Comparison of ENCODE assay signal across 10 cellular contexts in the genomic region with DNA sequence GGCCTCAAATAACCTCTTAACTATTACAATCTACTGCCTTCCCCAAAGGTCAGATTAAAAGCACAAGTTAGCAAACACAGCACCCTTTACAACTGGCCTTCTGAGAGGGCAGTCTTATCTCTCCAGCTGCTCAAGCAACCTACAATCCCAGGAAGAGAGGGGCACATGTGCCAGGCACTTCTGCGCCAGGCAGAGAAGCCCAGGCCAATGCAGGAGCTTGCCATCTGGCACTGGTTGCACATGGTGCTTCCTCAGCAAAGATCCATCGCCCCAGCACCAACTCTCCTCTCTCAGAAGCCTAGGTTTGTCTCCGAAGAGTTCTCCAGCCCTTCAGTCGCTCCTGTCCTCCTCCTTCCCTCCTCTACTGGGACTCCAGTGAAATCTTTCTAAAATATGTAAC. TPM values are rescaled to one million over a fixed set of nuclear protein-coding genes. Genes with fewer than 3 reads are reported as not detected.
DNase-seq lines count a peak whose midpoint lies in the region; ATAC-seq, FAIRE-seq and TF ChIP-seq lines count a peak whose summit lies in the region.
"Had no signal": no experiment of that assay in that cellular context is flagged by ENCODE, and none has a peak within 500 bp of the region (broad histone marks: within the 10 kb centered on the region; RNA-seq: fewer than 3 reads in every experiment).

No MANE protein-coding gene starts in this region.

- H3K36me3 Mint-ChIP-seq in naive thymus-derived CD4-positive, alpha-beta T cell: peaks cover 0 to 10% (median 4%) of the 10 kb centered on the region in 5 donors
- peaks cover 9% of the 10 kb centered on the region for H3K36me3 Mint-ChIP-seq in activated CD8-positive, alpha-beta memory T cell treated with anti-CD3 and anti-CD28 coated beads, Interleukin-2, amount 10 ng/mL, durations not matched to agents 7 days and 5 days

- H3K9me3 Mint-ChIP-seq in stimulated activated naive CD8-positive, alpha-beta T cell treated with anti-CD3 and anti-CD28 coated beads, Interleukin-15, amount 100 ng/mL, for 72 hours: no peaks in the 10 kb centered on the region
- H3K9me3 Mint-ChIP-seq in naive thymus-derived CD4-positive, alpha-beta T cell: peaks cover 0 to 2% (median 0%) of the 10 kb centered on the region in 11 donors
- H3K9me3 Mint-ChIP-seq in activated CD8-positive, alpha-beta memory T cell treated with anti-CD3 and anti-CD28 coated beads, Interleukin-2, amount 10 ng/mL, durations not matched to agents 7 days and 5 days (ENCODE audit: low read depth): no peaks in the 10 kb centered on the region

- CTCF ChIA-PET in GM12878 (lab: Yijun Ruan, JAX): interaction anchor here (2.6 to 2.8 kb wide), 2 partner anchors 15 kb away, joined by 16 to 31 read pairs; no protein-coding TSS in a partner anchor
- CTCF ChIA-PET in naive thymus-derived CD4-positive, alpha-beta T cell (lab: Charles Lee): interaction anchor here (5.0 to 5.6 kb wide), 2 partner anchors 15 to 40 kb away, joined by 38 to 48 read pairs; no protein-coding TSS in a partner anchor
- CTCF ChIA-PET in A673 (lab: Charles Lee): no interaction called here
- CTCF ChIA-PET in activated CD8-positive, alpha-beta memory T cell treated with anti-CD3 and anti-CD28 coated beads, Interleukin-2, amount 10 ng/mL, durations not matched to agents 7 days and 5 days (lab: Charles Lee): interaction anchor here (1.0 kb wide), 1 partner anchor 15 kb away, joined by 3 read pairs; no protein-coding TSS in a partner anchor

- H3K27me3 ChIP-seq in GM12878 (replicated peaks in 1 of 2; ENCODE audit: control insufficient read depth in 2 of 2, insufficient read depth in 2 of 2, low read length in 1 of 2): no peaks in the 10 kb centered on the region
- H3K27me3 ChIP-seq in naive thymus-derived CD4-positive, alpha-beta T cell (ENCODE audit: control insufficient read depth in 2 of 2, insufficient read depth in 2 of 2, low read length in 2 of 2): no peaks in the 10 kb centered on the region
- H3K27me3 ChIP-seq in A673 (replicated peaks; ENCODE audit: insufficient read depth, low read depth, low read length, poor library complexity): no peaks in the 10 kb centered on the region

- peak overlapping the region; percentile 11; the same call in 1 of the 2 replicates for H3K4me3 ChIP-seq in GM12878
- H3K4me3 ChIP-seq in naive thymus-derived CD4-positive, alpha-beta T cell (ENCODE audit: low read length): no peak overlapping the region
- no peak overlapping the region for H3K4me3 ChIP-seq in A673 (ENCODE audit: low read depth, low read length, poor library complexity, severe bottlenecking)

- POLR2A ChIA-PET in GM12878 (lab: Charles Lee) (interaction anchor here (1.0 to 4.4 kb wide), 3 partner anchors 8 to 45 kb away, joined by 3 to 44 read pairs (median 4); partner anchors contain the start of gene LSM10), A673 (lab: Charles Lee; ENCODE audit: low non-redundant PET) (no interaction called here)
- POLR2A ChIA-PET in naive thymus-derived CD4-positive, alpha-beta T cell (lab: Charles Lee): interaction anchor here (4.0 kb wide), 1 partner anchor 15 kb away, joined by 32 read pairs; the partner anchor contains the start of gene LSM10

- SMC1A ChIA-PET in GM12878 (lab: Charles Lee; ENCODE audit: uncharacterized antibody, unreplicated experiment): interaction anchor here (1.0 to 2.3 kb wide), 5 partner anchors 13 to 234 kb away, joined by 3 to 14 read pairs (median 4); partner anchors contain the start of genes LSM10 and TRAPPC3

- H2AFZ ChIP-seq in GM12878 (ENCODE audit: control insufficient read depth, low read depth, low read length): no peak overlapping the region

- no peak for TF ChIP-seq POLR2A in GM12878 (IDR thresholded peaks at IDR 0.05; ENCODE audit: low read depth, low read length)

- H3K4me1 ChIP-seq in GM12878 (ENCODE audit: control insufficient read depth, insufficient read depth, low read length) (peaks cover 20% of the 10 kb centered on the region), A673 (ENCODE audit: insufficient read depth, low read length, poor library complexity, severe bottlenecking) (peaks cover 44% of the 10 kb centered on the region)
- H3K4me1 ChIP-seq in naive thymus-derived CD4-positive, alpha-beta T cell (ENCODE audit: control insufficient read depth in 2 of 2, insufficient read depth in 2 of 2, low read length in 2 of 2): peaks cover 26 to 37% of the 10 kb centered on the region in 2 donors

- FAIRE-seq in GM12878 (lab: Jason Lieb, UNC): no peak
- FAIRE-seq in urothelium cell line (lab: Jason Lieb, UNC): no peak

- H3K36me3 ChIP-seq in GM12878 (ENCODE audit: control insufficient read depth in 2 of 2, insufficient read depth in 2 of 2, low read length in 1 of 2) (0 out of 4 replicates have a peak, but pooled peaks cover 0 to 7% of the 10 kb centered on the region in 2 experiments), A673 (ENCODE audit: insufficient read depth, low read length, poor library complexity, severe bottlenecking) (no peaks in the 10 kb centered on the region)
- peaks cover 0 to 7% (median 0%) of the 10 kb centered on the region in 3 experiments for H3K36me3 ChIP-seq in naive thymus-derived CD4-positive, alpha-beta T cell (ENCODE audit: control insufficient read depth in 2 of 3, insufficient read depth in 3 of 3, low read length in 3 of 3)

- H3K27ac ChIP-seq in GM12878 (ENCODE audit: control insufficient read depth, insufficient read depth) (no peak overlapping the region), A673 (ENCODE audit: low read depth, low read length, poor library complexity, severe bottlenecking) (no peak overlapping the region)
- no peak overlapping the region for H3K27ac ChIP-seq in naive thymus-derived CD4-positive, alpha-beta T cell (ENCODE audit: low read depth, low read length)

- peaks cover 80% of the 10 kb centered on the region for H3K4me1 Mint-ChIP-seq in stimulated activated naive CD8-positive, alpha-beta T cell treated with anti-CD3 and anti-CD28 coated beads, Interleukin-15, amount 100 ng/mL, for 72 hours
- H3K4me1 Mint-ChIP-seq in naive thymus-derived CD4-positive, alpha-beta T cell: peaks cover 62 to 84% (median 78%) of the 10 kb centered on the region in 7 donors
- H3K4me1 Mint-ChIP-seq in activated CD8-positive, alpha-beta memory T cell treated with anti-CD3 and anti-CD28 coated beads, Interleukin-2, amount 10 ng/mL, durations not matched to agents 7 days and 5 days: peaks cover 61% of the 10 kb centered on the region

- intact Hi-C loops in GM12878 (cut with micrococcal nuclease; ENCODE audit: unreplicated experiment): loop anchor here (10.0 kb wide), 2 partner anchors 158 to 228 kb away; partner anchors contain the start of genes MAP7D1 and THRAP3
- intact Hi-C loops in naive thymus-derived CD4-positive, alpha-beta T cell (cut with micrococcal nuclease): loop anchor here in 1 of 2 donors (2.0 kb wide), 1 partner anchor 14 kb away; the partner anchor contains the start of gene LSM10
- intact Hi-C loops in A673 (cut with micrococcal nuclease; ENCODE audit: unreplicated experiment): no loop called here

- H3K27me3 Mint-ChIP-seq in stimulated activated naive CD8-positive, alpha-beta T cell treated with anti-CD3 and anti-CD28 coated beads, Interleukin-15, amount 100 ng/mL, for 72 hours: no peaks in the 10 kb centered on the region
- no peaks in the 10 kb centered on the region for H3K27me3 Mint-ChIP-seq in naive thymus-derived CD4-positive, alpha-beta T cell
- no peaks in the 10 kb centered on the region for H3K27me3 Mint-ChIP-seq in activated CD8-positive, alpha-beta memory T cell treated with anti-CD3 and anti-CD28 coated beads, Interleukin-2, amount 10 ng/mL, durations not matched to agents 7 days and 5 days

- H3K4me2 ChIP-seq in GM12878 (ENCODE audit: control insufficient read depth, insufficient read depth): no peak overlapping the region; the same call in 1 of the 2 replicates

- peak overlapping the region; percentile 13 to 61 for H3K27ac Mint-ChIP-seq in stimulated activated naive CD8-positive, alpha-beta T cell treated with anti-CD3 and anti-CD28 coated beads, Interleukin-15, amount 100 ng/mL, for 72 hours
- peak overlapping the region in 8 of 9 donors; percentile 44 to 87 (median 70) for H3K27ac Mint-ChIP-seq in naive thymus-derived CD4-positive, alpha-beta T cell
- no peak overlapping the region for H3K27ac Mint-ChIP-seq in activated CD8-positive, alpha-beta memory T cell treated with anti-CD3 and anti-CD28 coated beads, Interleukin-2, amount 10 ng/mL, durations not matched to agents 7 days and 5 days

- no peak for DNase-seq in stimulated activated naive CD8-positive, alpha-beta T cell treated with anti-CD3 and anti-CD28 coated beads, Interleukin-15, amount 100 ng/mL, for 72 hours
- DNase-seq in stimulated activated naive CD8-positive, alpha-beta T cell treated with anti-CD3 and anti-CD28 coated beads, Interleukin-15, Interleukin-2, amounts not matched to agents 100 U/mL and 50 U/mL, for 24 hours: no peak
- DNase-seq in GM12878 (ENCODE audit: low read depth, low spot score): no peak
- DNase-seq in naive thymus-derived CD4-positive, alpha-beta T cell: no peak
- no peak for DNase-seq in A673 (ENCODE audit: low spot score)
- no peak for DNase-seq in activated CD8-positive, alpha-beta memory T cell treated with anti-CD3 and anti-CD28 coated beads, Interleukin-2, amount 10 ng/mL, durations not matched to agents 7 days and 5 days
- no peak for DNase-seq in urothelium cell line (ENCODE audit: low spot score)
- DNase-seq: foreskin melanocyte, T-helper 1 cell had no signal

- BruUV-seq in GM12878 (replicated peaks; lab: Mats Ljungman, UMichigan) (no TSS peak), A673 (replicated peaks; lab: Mats Ljungman, UMichigan) (no TSS peak)

- RAD21 ChIA-PET in GM12878 (lab: Charles Lee; ENCODE audit: unreplicated experiment): interaction anchor here (1.4 to 1.5 kb wide), 2 partner anchors 14 to 41 kb away, joined by 3 to 7 read pairs; no protein-coding TSS in a partner anchor

- TF ChIP-seq CTCF in GM12878 (IDR thresholded peaks at IDR 0.05 in 2 of 3, conservative IDR thresholded peaks at IDR 0.05 in 1 of 3; ENCODE audit: control insufficient read depth in 2 of 3, extremely low read depth in 1 of 3, insufficient read depth in 1 of 3, low read depth in 3 of 3, low read length in 3 of 3): no peak
- TF ChIP-seq CTCF in A673 (conservative IDR thresholded peaks at IDR 0.05; ENCODE audit: low read depth, low read length): no peak

- in situ Hi-C loops in GM12878 (cut with MboI): no loop called here

- peaks cover 56% of the 10 kb centered on the region for H3K79me2 ChIP-seq in GM12878 (ENCODE audit: control insufficient read depth, insufficient read depth, low read length)

- 100% methylated on average over 4 of the region's 4 CpGs for WGBS in GM12878 (ENCODE audit: insufficient coverage, insufficient replicate concordance, low lambda C conversion rate, missing lambda C conversion rate)

- no peak for TF ChIP-seq EP300 in GM12878 (IDR thresholded peaks at IDR 0.05; ENCODE audit: borderline replicate concordance in 1 of 2, control insufficient read depth in 1 of 2, low read depth in 2 of 2, low read length in 2 of 2)

- H3K9me3 ChIP-seq in GM12878 (replicated peaks; ENCODE audit: control insufficient read depth, insufficient read depth, low read length): no peaks in the 10 kb centered on the region; the same call in 2 of the 3 replicates
- H3K9me3 ChIP-seq in naive thymus-derived CD4-positive, alpha-beta T cell (ENCODE audit: control insufficient read depth in 2 of 3, low read length in 3 of 3): no peaks in the 10 kb centered on the region
- no peaks in the 10 kb centered on the region for H3K9me3 ChIP-seq in A673 (ENCODE audit: low read depth, low read length, poor library complexity, severe bottlenecking)

- H3K9ac ChIP-seq in GM12878 (ENCODE audit: control insufficient read depth, insufficient read depth, low read length): no peak overlapping the region

- H4K20me1 ChIP-seq in GM12878 (ENCODE audit: control insufficient read depth, insufficient read depth): no peaks in the 10 kb centered on the region

- H3K4me3 Mint-ChIP-seq in stimulated activated naive CD8-positive, alpha-beta T cell treated with anti-CD3 and anti-CD28 coated beads, Interleukin-15, amount 100 ng/mL, for 72 hours: peak overlapping the region; percentile 25 to 83
- H3K4me3 Mint-ChIP-seq in naive thymus-derived CD4-positive, alpha-beta T cell: peak overlapping the region in 9 of 10 donors; percentile 40 to 94 (median 85)
- H3K4me3 Mint-ChIP-seq in activated CD8-positive, alpha-beta memory T cell treated with anti-CD3 and anti-CD28 coated beads, Interleukin-2, amount 10 ng/mL, durations not matched to agents 7 days and 5 days: no peak overlapping the region

- TF ChIP-seq RAD21 in GM12878 (IDR thresholded peaks at IDR 0.05; ENCODE audit: insufficient read depth, low read depth, low read length): no peak

- no peak for ATAC-seq in stimulated activated naive CD8-positive, alpha-beta T cell treated with anti-CD3 and anti-CD28 coated beads, Interleukin-15, amount 100 ng/mL, for 72 hours
- no peak for ATAC-seq in stimulated activated naive CD8-positive, alpha-beta T cell treated with anti-CD3 and anti-CD28 coated beads, Interleukin-15, Interleukin-2, amounts not matched to agents 100 U/mL and 50 U/mL, for 24 hours
- ATAC-seq in GM12878 (no peak), GM18861 (IDR thresholded peaks at IDR 0.05; ENCODE audit: unreplicated experiment) (no peak)
- ATAC-seq in naive thymus-derived CD4-positive, alpha-beta T cell: no peak
- no peak for ATAC-seq in activated CD8-positive, alpha-beta memory T cell treated with anti-CD3 and anti-CD28 coated beads, Interleukin-2, amount 10 ng/mL, durations not matched to agents 7 days and 5 days

RNA-seq across cellular contexts. Expression of gene STK40, which starts 2.5 kb away (rescaled TPM):
- total RNA-seq in GM12878 (2013; cell fraction: nucleolus; rRNA removed): 12.2 and 12.4 TPM in 2 replicates
- total RNA-seq in GM12878 (2014; rRNA removed): 26.5 and 30.1 TPM in 2 replicates
- 13.6 and 14.3 TPM in 2 replicates for total RNA-seq in GM12878 (2014; rRNA removed; fragmentation: Illumina TruSeq; extraction: Trizol)
- 51.0 and 57.0 TPM in 2 replicates for total RNA-seq in GM12878 (2021)
- polyA plus RNA-seq in GM12878 (2011; ENCODE audit: low read depth): 11.9 TPM
- polyA plus RNA-seq in GM12878 (2011; rRNA removed): 17.2 and 29.0 TPM in 2 replicates
- polyA plus RNA-seq in GM12878 (2011; cell fraction: cytosol; rRNA removed): 22.6 and 24.0 TPM in 2 replicates
- polyA plus RNA-seq in GM12878 (2011; cell fraction: nucleus; rRNA removed): 20.1 and 24.6 TPM in 2 replicates
- 27.7 and 29.5 TPM in 2 replicates for polyA plus RNA-seq in GM12878 (2012)
- polyA plus RNA-seq in GM12878 (2014; fragmentation: Illumina TruSeq; extraction: Trizol): 11.6 and 28.4 TPM in 2 replicates
- 1 to 10 TPM in 1 of 2 experiments, under 1 TPM in 1; 0.27 to 2.1 TPM for polyA plus RNA-seq in GM12878 (2014; fragmentation: Nextera tagmentation; extraction: Ambion mirVana)
- 37.0 and 40.6 TPM in 2 replicates for polyA plus RNA-seq in GM12878 (2014; rRNA removed)
- polyA plus RNA-seq in GM12878 (2016; fragmentation: Nextera tagmentation; extraction: Ambion mirVana): 10 to 100 TPM; 39.8 to 41.7 TPM
- polyA minus RNA-seq in GM12878 (2011; rRNA and poly(A)+ RNA removed): 22.2 and 22.4 TPM in 2 replicates
- polyA minus RNA-seq in GM12878 (2011; cell fraction: cytosol; rRNA and poly(A)+ RNA removed): 7.1 and 7.5 TPM in 2 replicates
- 3.3 and 5.7 TPM in 2 replicates for polyA minus RNA-seq in GM12878 (2011; cell fraction: nucleus; rRNA and poly(A)+ RNA removed)
- total RNA-seq in naive thymus-derived CD4-positive, alpha-beta T cell: 10 to 100 TPM; 27.6 to 56.8 (median 48.2) TPM
- 10 to 100 TPM; 28.0 to 43.1 TPM for polyA plus RNA-seq in naive thymus-derived CD4-positive, alpha-beta T cell
- total RNA-seq in A673 (2021): 93.2 and 109 TPM in 2 replicates
- 10 to 100 TPM; 67.0 to 73.2 TPM for total RNA-seq in activated CD8-positive, alpha-beta memory T cell treated with anti-CD3 and anti-CD28 coated beads, Interleukin-2, amount 10 ng/mL, durations not matched to agents 7 days and 5 days

RNA-seq across cellular contexts. Expression of gene LSM10, which starts 14.5 kb away (rescaled TPM):
- total RNA-seq in GM12878 (2013; cell fraction: nucleolus; rRNA removed): 4.2 and 6.5 TPM in 2 replicates
- total RNA-seq in GM12878 (2014; rRNA removed): 43.3 and 48.3 TPM in 2 replicates
- 11.9 and 13.1 TPM in 2 replicates for total RNA-seq in GM12878 (2014; rRNA removed; fragmentation: Illumina TruSeq; extraction: Trizol)
- 53.6 and 56.6 TPM in 2 replicates for total RNA-seq in GM12878 (2021)
- polyA plus RNA-seq in GM12878 (2011; ENCODE audit: low read depth): 39.7 TPM
- polyA plus RNA-seq in GM12878 (2011; rRNA removed): 35.3 and 58.4 TPM in 2 replicates
- 70.9 and 107 TPM in 2 replicates for polyA plus RNA-seq in GM12878 (2011; cell fraction: cytosol; rRNA removed)
- polyA plus RNA-seq in GM12878 (2011; cell fraction: nucleus; rRNA removed): 31.8 and 32.9 TPM in 2 replicates
- polyA plus RNA-seq in GM12878 (2012): 42.3 and 45.0 TPM in 2 replicates
- 34.1 and 68.0 TPM in 2 replicates for polyA plus RNA-seq in GM12878 (2014; fragmentation: Illumina TruSeq; extraction: Trizol)
- polyA plus RNA-seq in GM12878 (2014; fragmentation: Nextera tagmentation; extraction: Ambion mirVana): 10 to 100 TPM; 26.6 to 36.0 TPM
- polyA plus RNA-seq in GM12878 (2014; rRNA removed): 99.8 and 103 TPM in 2 replicates
- polyA plus RNA-seq in GM12878 (2016; fragmentation: Nextera tagmentation; extraction: Ambion mirVana): 10 to 100 TPM; 85.9 to 97.3 TPM
- 38.8 and 41.3 TPM in 2 replicates for polyA minus RNA-seq in GM12878 (2011; rRNA and poly(A)+ RNA removed)
- 10.7 and 23.7 TPM in 2 replicates for polyA minus RNA-seq in GM12878 (2011; cell fraction: cytosol; rRNA and poly(A)+ RNA removed)
- polyA minus RNA-seq in GM12878 (2011; cell fraction: nucleus; rRNA and poly(A)+ RNA removed): 11.6 and 17.0 TPM in 2 replicates
- 10 to 100 TPM; 21.9 to 49.7 (median 35.7) TPM for total RNA-seq in naive thymus-derived CD4-positive, alpha-beta T cell
- 100 to 1,000 TPM; 106 to 144 TPM for polyA plus RNA-seq in naive thymus-derived CD4-positive, alpha-beta T cell
- total RNA-seq in A673 (2021): 60.7 and 68.0 TPM in 2 replicates
- 10 to 100 TPM; 48.9 to 63.8 TPM for total RNA-seq in activated CD8-positive, alpha-beta memory T cell treated with anti-CD3 and anti-CD28 coated beads, Interleukin-2, amount 10 ng/mL, durations not matched to agents 7 days and 5 days

RNA-seq across cellular contexts. Expression of gene EVA1B, which starts 59.8 kb away (rescaled TPM):
- 1.2 TPM in 1 of 2 replicates, not detected in the other for total RNA-seq in GM12878 (2013; cell fraction: nucleolus; rRNA removed)
- total RNA-seq in GM12878 (2014; rRNA removed): 6.4 and 6.9 TPM in 2 replicates
- total RNA-seq in GM12878 (2014; rRNA removed; fragmentation: Illumina TruSeq; extraction: Trizol): 0.32 and 0.45 TPM in 2 replicates
- total RNA-seq in GM12878 (2021): 5.3 and 6.1 TPM in 2 replicates
- 2.1 TPM for polyA plus RNA-seq in GM12878 (2011; ENCODE audit: low read depth)
- polyA plus RNA-seq in GM12878 (2011; rRNA removed): 0.58 TPM in 1 of 2 replicates, not detected in the other
- 1.5 and 2.1 TPM in 2 replicates for polyA plus RNA-seq in GM12878 (2011; cell fraction: cytosol; rRNA removed)
- 1.0 TPM in 2 replicates for polyA plus RNA-seq in GM12878 (2011; cell fraction: nucleus; rRNA removed)
- 9.5 and 12.8 TPM in 2 replicates for polyA plus RNA-seq in GM12878 (2012)
- polyA plus RNA-seq in GM12878 (2014; fragmentation: Illumina TruSeq; extraction: Trizol): not detected in 2 replicates
- polyA plus RNA-seq in GM12878 (2014; fragmentation: Nextera tagmentation; extraction: Ambion mirVana): under 1 TPM in 1 of 2 experiments, not detected in 1; 0.15 TPM
- polyA plus RNA-seq in GM12878 (2014; rRNA removed): 3.4 and 6.7 TPM in 2 replicates
- 1 to 10 TPM; 2.7 to 3.2 TPM for polyA plus RNA-seq in GM12878 (2016; fragmentation: Nextera tagmentation; extraction: Ambion mirVana)
- polyA minus RNA-seq in GM12878 (2011; rRNA and poly(A)+ RNA removed): 0.21 TPM in 1 of 2 replicates, not detected in the other
- not detected in 2 replicates for polyA minus RNA-seq in GM12878 (2011; cell fraction: cytosol; rRNA and poly(A)+ RNA removed)
- not detected in 2 replicates for polyA minus RNA-seq in GM12878 (2011; cell fraction: nucleus; rRNA and poly(A)+ RNA removed)
- total RNA-seq in naive thymus-derived CD4-positive, alpha-beta T cell: 10 to 100 TPM in 1 of 5 experiments, 1 to 10 TPM in 4; 1.5 to 12.5 (median 2.2) TPM
- under 1 TPM; 0.43 to 0.66 TPM for polyA plus RNA-seq in naive thymus-derived CD4-positive, alpha-beta T cell
- total RNA-seq in A673 (2021): 6.2 and 8.4 TPM in 2 replicates
- total RNA-seq in activated CD8-positive, alpha-beta memory T cell treated with anti-CD3 and anti-CD28 coated beads, Interleukin-2, amount 10 ng/mL, durations not matched to agents 7 days and 5 days: 10 to 100 TPM; 16.4 to 23.9 TPM
